ENCODE assay signal across 8 cellular contexts in genomic region chr4:38857354-38858096, GRCh38. TPM values are rescaled to one million over a fixed set of nuclear protein-coding genes. Genes with fewer than 3 reads are reported as not detected.
DNase-seq lines count a peak whose midpoint lies in the region.

No MANE protein-coding gene starts in this region.

- peak overlapping the region; percentile 22 for H3K27ac ChIP-seq in skeletal muscle tissue (ENCODE audit: low read depth, low read length)

- H3K36me3 ChIP-seq in MG63 (no peaks in the 10 kb centered on the region), skeletal muscle tissue (ENCODE audit: control insufficient read depth in 3 of 3, insufficient read depth in 3 of 3, low read length in 3 of 3) (no peaks in the 10 kb centered on the region)

- H3K9me3 ChIP-seq in MG63 (no peaks in the 10 kb centered on the region), skeletal muscle tissue (ENCODE audit: control insufficient read depth in 3 of 3, low read length in 3 of 3) (no peaks in the 10 kb centered on the region)

- no peaks in the 10 kb centered on the region for H3K27me3 ChIP-seq in MG63
- no peaks in the 10 kb centered on the region for H3K27me3 ChIP-seq in skeletal muscle tissue (ENCODE audit: control insufficient read depth in 3 of 3, insufficient read depth in 3 of 3, low read length in 3 of 3)

- DNase-seq in GM04503 (ENCODE audit: low read depth) (peak; percentile 72), HCEC 1CT (peak; percentile 79), MG63 (peak; percentile 81), glomerular visceral epithelial cell (ENCODE audit: extremely low spot score) (peak; percentile 85), NCI-H1105 treated with DMSO at 0.1 percent for 48 hours (lab: John Stamatoyannopoulos, UW) (no peak)
- peak; percentile 57 to 59 for DNase-seq in activated T-cell treated with anti-CD3 and anti-CD28 coated beads, Interleukin-2, amount 50 U/mL, for 48 hours
- DNase-seq in stimulated activated naive CD4-positive, alpha-beta T cell (lab: John Stamatoyannopoulos, UW), result no peak

- peaks cover 0 to 2% (median 0%) of the 10 kb centered on the region in 3 donors for H3K4me1 ChIP-seq in skeletal muscle tissue (ENCODE audit: control insufficient read depth in 3 of 3, insufficient read depth in 3 of 3, low read length in 3 of 3)

- no peak overlapping the region for H3K9ac ChIP-seq in skeletal muscle tissue (ENCODE audit: low read depth in 1 of 3, low read length in 3 of 3)

- H3K4me3 ChIP-seq in MG63, result no peak overlapping the region
- H3K4me3 ChIP-seq in skeletal muscle tissue (ENCODE audit: low read length in 3 of 3), result no peak overlapping the region

RNA-seq across cellular contexts. Expression of gene TLR6, which starts 0.9 kb away (rescaled TPM):
- total RNA-seq in MG63 (2014; rRNA removed; shearing (Covaris generic); ENCODE audit: low replicate concordance), result 0.82 TPM in 1 of 2 replicates, not detected in the other
- total RNA-seq in skeletal muscle tissue, result 1.0 TPM

RNA-seq across cellular contexts. Expression of gene FAM114A1, which starts 10.1 kb away (rescaled TPM):
- total RNA-seq in MG63 (2014; rRNA removed; shearing (Covaris generic); ENCODE audit: low replicate concordance), result 40.7 and 56.7 TPM in 2 replicates
- total RNA-seq in skeletal muscle tissue, result 57.4 TPM

RNA-seq across cellular contexts. Expression of gene TLR1, which starts 52.9 kb away (rescaled TPM):
- total RNA-seq in MG63 (2014; rRNA removed; shearing (Covaris generic); ENCODE audit: low replicate concordance), result 0.07 TPM in 1 of 2 replicates, not detected in the other
- 6.3 TPM for total RNA-seq in skeletal muscle tissue

Comparison
In these comparisons a context has a peak if more than half of its experiments do, and no peak if none do; other contexts are left out.
1. DNase-seq: peak in GM04503 (single experiment), HCEC 1CT (single experiment), MG63 (single experiment), activated T-cell treated with anti-CD3 and anti-CD28 coated beads, Interleukin-2, amount 50 U/mL, for 48 hours (2 of 2) and glomerular visceral epithelial cell (single experiment); none in NCI-H1105 treated with DMSO at 0.1 percent for 48 hours (single experiment) and stimulated activated naive CD4-positive, alpha-beta T cell (0 of 6).